ENCODE assay signal across 20 cellular contexts in genomic region chr4:22986881-22987280, GRCh38.
"Had no signal": no experiment of that assay in that cellular context is flagged by ENCODE, and none has a peak within 500 bp of the region (broad histone marks: within the 10 kb centered on the region; RNA-seq: fewer than 3 reads in every experiment).

No MANE protein-coding gene starts in this region.

- H2AFZ ChIP-seq: parathyroid adenoma had no signal

- ATAC-seq: activated CD4-positive, alpha-beta T cell treated with anti-CD3 and anti-CD28 coated beads for 36 hours; activated T-cell treated with anti-CD3 and anti-CD28 coated beads, Interleukin-2, amount 50 U/mL, for 4 hours; left ventricle myocardium superior; sciatic nerve had no signal

- H3K79me2 ChIP-seq: parathyroid adenoma had no signal

- FAIRE-seq: frontal cortex had no signal

- H3K4me1 ChIP-seq: parathyroid adenoma, upper lobe of left lung had no signal

- H3K27me3 ChIP-seq: neutrophil, upper lobe of left lung had no signal

- H3K9me3 ChIP-seq: neutrophil had no signal

- H3K27ac ChIP-seq: neutrophil, parathyroid adenoma, upper lobe of left lung had no signal

- H3K4me3 ChIP-seq: upper lobe of left lung had no signal

- DNase-seq: activated B cell treated with CpG ODN at 0.5 μM for 24 hours; activated CD4-positive, alpha-beta T cell treated with anti-CD3 and anti-CD28 coated beads for 36 hours; activated CD4-positive, alpha-beta T cell treated with anti-CD3 and anti-CD28 coated beads, Interleukin-2, amount 50 U/mL, for 4 hours; activated CD8-positive, alpha-beta memory T cell treated with anti-CD3 and anti-CD28 coated beads, Interleukin-2, amount 50 U/mL, for 48 hours; activated naive CD4-positive, alpha-beta T cell; activated naive CD8-positive, alpha-beta T cell treated with anti-CD3 and anti-CD28 coated beads for 36 hours; activated T-cell treated with anti-CD3 and anti-CD28 coated beads, Interleukin-2, amount 50 U/mL, for 4 hours; effector CD8-positive, alpha-beta T cell; erythroblast; hippocampal formation; left ventricle myocardium superior; mammary epithelial cell; stimulated activated CD4-positive, alpha-beta T cell treated with anti-CD3 and anti-CD28 coated beads, Interleukin-4, amount 100 ng/mL, for 1 hour; stimulated activated naive CD4-positive, alpha-beta T cell; T1000; upper lobe of left lung had no signal

- H3K36me3 ChIP-seq: neutrophil, upper lobe of left lung had no signal
